16 cellular contexts compared by ENCODE assay signal in genomic region chr10:97868134-97868685, GRCh38.
"Had no signal": no experiment of that assay in that cellular context is flagged by ENCODE, and none has a peak within 500 bp of the region (broad histone marks: within the 10 kb centered on the region; RNA-seq: fewer than 3 reads in every experiment).

No MANE protein-coding gene starts in this region.

- H2AFZ ChIP-seq: hepatocyte had no signal

- H3K27me3 ChIP-seq: upper lobe of left lung had no signal

- H3K36me3 ChIP-seq: upper lobe of left lung had no signal

- ATAC-seq: naive thymus-derived CD4-positive, alpha-beta T cell had no signal

- H3K79me2 ChIP-seq: hepatocyte had no signal

- H3K9me3 Mint-ChIP-seq: activated B cell treated with CpG ODN at 0.5 μM for 24 hours; activated CD4-positive, alpha-beta T cell treated with anti-CD3 and anti-CD28 coated beads, Interleukin-2, amount 10 ng/mL, durations not matched to agents 24 days and 14 days; activated naive CD4-positive, alpha-beta T cell treated with anti-CD3 and anti-CD28 coated beads, Interleukin-2, amount 10 ng/mL, durations not matched to agents 7 days and 5 days; activated T-helper 2 cell treated with anti-CD3 and anti-CD28 coated beads, Interferon-gamma antibody, Interleukin-2, Interleukin-4, amounts not matched to agents 10 μg/mL and 5 μg/mL and 100 μg/mL, durations not matched to agents 14 hours and 24 hours and 36 hours; naive thymus-derived CD4-positive, alpha-beta T cell; stimulated activated naive CD8-positive, alpha-beta T cell treated with anti-CD3 and anti-CD28 coated beads, Interleukin-15, Interleukin-2, amounts not matched to agents 100 ng/mL and 50 ng/mL, for 24 hours; T-helper 1 cell treated with Interleukin-12 subunit alpha and Interleukin-12 subunit beta and Interleukin-4 antibody, amounts not matched to agents 30 μg/mL and 1 μg/mL, for 36 hours had no signal

- H3K27ac ChIP-seq: hepatocyte, psoas muscle had no signal

- DNase-seq: activated B cell treated with CpG ODN at 0.5 μM for 24 hours; activated CD4-positive, alpha-beta T cell treated with anti-CD3 and anti-CD28 coated beads, Interleukin-2, amount 10 ng/mL, durations not matched to agents 24 days and 14 days; activated naive CD4-positive, alpha-beta T cell treated with anti-CD3 and anti-CD28 coated beads, Interleukin-2, amount 10 ng/mL, durations not matched to agents 7 days and 5 days; activated T-cell treated with anti-CD3 and anti-CD28 coated beads for 4 hours; erythroblast; kidney glomerular epithelial cell; naive thymus-derived CD4-positive, alpha-beta T cell; occipital lobe; psoas muscle; stimulated activated CD4-positive, alpha-beta T cell treated with anti-CD3 and anti-CD28 coated beads, Interleukin-4, amount 100 ng/mL, for 1 hour; stimulated activated CD8-positive, alpha-beta memory T cell treated with anti-CD3 and anti-CD28 coated beads, Interleukin-4, amount 100 ng/mL, for 48 hours had no signal

- H3K4me3 Mint-ChIP-seq: activated B cell treated with CpG ODN at 0.5 μM for 24 hours; activated CD4-positive, alpha-beta T cell treated with anti-CD3 and anti-CD28 coated beads, Interleukin-2, amount 10 ng/mL, durations not matched to agents 24 days and 14 days; activated naive CD4-positive, alpha-beta T cell treated with anti-CD3 and anti-CD28 coated beads, Interleukin-2, amount 10 ng/mL, durations not matched to agents 7 days and 5 days; naive thymus-derived CD4-positive, alpha-beta T cell; stimulated activated naive CD8-positive, alpha-beta T cell treated with anti-CD3 and anti-CD28 coated beads, Interleukin-15, Interleukin-2, amounts not matched to agents 100 ng/mL and 50 ng/mL, for 24 hours; T-helper 1 cell treated with Interleukin-12 subunit alpha and Interleukin-12 subunit beta and Interleukin-4 antibody, amounts not matched to agents 30 μg/mL and 1 μg/mL, for 36 hours had no signal

- H3K27me3 Mint-ChIP-seq: stimulated activated naive CD8-positive, alpha-beta T cell treated with anti-CD3 and anti-CD28 coated beads, Interleukin-15, Interleukin-2, amounts not matched to agents 100 ng/mL and 50 ng/mL, for 24 hours had no signal

- H3K9me3 ChIP-seq: psoas muscle, upper lobe of left lung had no signal

- H3K4me3 ChIP-seq: hepatocyte, psoas muscle, upper lobe of left lung had no signal

- H3K27ac Mint-ChIP-seq: activated B cell treated with CpG ODN at 0.5 μM for 24 hours; activated CD4-positive, alpha-beta T cell treated with anti-CD3 and anti-CD28 coated beads, Interleukin-2, amount 10 ng/mL, durations not matched to agents 24 days and 14 days; activated naive CD4-positive, alpha-beta T cell treated with anti-CD3 and anti-CD28 coated beads, Interleukin-2, amount 10 ng/mL, durations not matched to agents 7 days and 5 days; activated T-helper 2 cell treated with anti-CD3 and anti-CD28 coated beads, Interferon-gamma antibody, Interleukin-2, Interleukin-4, amounts not matched to agents 10 μg/mL and 5 μg/mL and 100 μg/mL, durations not matched to agents 14 hours and 24 hours and 36 hours; stimulated activated naive CD8-positive, alpha-beta T cell treated with anti-CD3 and anti-CD28 coated beads, Interleukin-15, Interleukin-2, amounts not matched to agents 100 ng/mL and 50 ng/mL, for 24 hours had no signal
